In the genomic region with DNA sequence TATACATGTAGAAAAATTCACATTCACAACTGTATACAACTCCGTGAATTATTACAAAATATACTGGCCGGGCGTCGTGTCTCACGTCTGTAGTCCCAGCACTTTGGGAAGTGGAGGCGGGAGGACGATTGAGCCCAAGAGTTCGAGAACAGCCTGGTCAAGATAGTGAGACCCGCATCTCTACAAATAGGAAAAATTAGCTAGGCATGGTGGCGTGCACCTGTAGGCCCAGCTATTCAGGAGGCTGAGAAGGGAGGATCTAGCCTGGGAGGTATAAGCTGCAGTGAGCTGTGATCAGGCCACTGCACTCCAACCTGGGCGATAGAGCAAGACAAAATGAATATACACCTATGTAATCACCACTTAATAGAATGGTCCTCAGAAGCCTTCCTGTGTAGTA, we compare ENCODE assay signal across 11 cellular contexts. TPM values are rescaled to one million over a fixed set of nuclear protein-coding genes. Genes with fewer than 3 reads are reported as not detected.
DNase-seq lines count a peak whose midpoint lies in the region; ATAC-seq and TF ChIP-seq lines count a peak whose summit lies in the region.
"Had no signal": no experiment of that assay in that cellular context is flagged by ENCODE, and none has a peak within 500 bp of the region (broad histone marks: within the 10 kb centered on the region; RNA-seq: fewer than 3 reads in every experiment).

No MANE protein-coding gene starts in this region.

- CTCF ChIA-PET in activated naive CD4-positive, alpha-beta T cell treated with anti-CD3 and anti-CD28 coated beads for 36 hours (lab: Charles Lee) = interaction anchor here (0.6 to 1.2 kb wide), 2 partner anchors 16 to 96 kb away, joined by 3 read pairs; no protein-coding TSS in a partner anchor

- ATAC-seq in activated naive CD4-positive, alpha-beta T cell treated with anti-CD3 and anti-CD28 coated beads, Interleukin-2, amount 50 U/mL, for 72 hours = no peak
- ATAC-seq in stimulated activated naive B cell treated with anti-CD40 and anti-IgM and Interleukin-4, amounts not matched to agents 10 μg/mL and 1 μg/mL and 100 μg/mL, for 72 hours (replicated peaks) = no peak
- no peak for ATAC-seq in left ventricle myocardium superior

- peaks cover 25% of the 10 kb centered on the region for H3K4me1 Mint-ChIP-seq in activated naive CD4-positive, alpha-beta T cell treated with anti-CD3 and anti-CD28 coated beads for 36 hours (ENCODE audit: low read depth)
- peaks cover 10 to 11% of the 10 kb centered on the region in 2 donors for H3K4me1 Mint-ChIP-seq in stimulated activated naive B cell treated with anti-CD40 and anti-IgM and Interleukin-4, amounts not matched to agents 10 μg/mL and 1 μg/mL and 100 μg/mL, for 72 hours

- peak overlapping the region; percentile 27 for H2AFZ ChIP-seq in fibroblast of lung (ENCODE audit: low read length)

- peak overlapping the region; percentile 76 for H3K4me2 ChIP-seq in fibroblast of lung (ENCODE audit: extremely low read depth, insufficient read depth, low read length)

- H3K27ac Mint-ChIP-seq in activated naive CD4-positive, alpha-beta T cell treated with anti-CD3 and anti-CD28 coated beads for 36 hours = no peak overlapping the region
- peak overlapping the region in 1 of 2 donors; percentile 93 for H3K27ac Mint-ChIP-seq in activated naive CD4-positive, alpha-beta T cell treated with anti-CD3 and anti-CD28 coated beads, Interleukin-2, amount 50 U/mL, for 72 hours
- no peak overlapping the region for H3K27ac Mint-ChIP-seq in stimulated activated naive B cell treated with anti-CD40 and anti-IgM and Interleukin-4, amounts not matched to agents 10 μg/mL and 1 μg/mL and 100 μg/mL, for 72 hours

- no peaks in the 10 kb centered on the region for H3K27me3 ChIP-seq in fibroblast of lung (ENCODE audit: control insufficient read depth, insufficient read depth, low read length)
- H3K27me3 ChIP-seq: esophagus muscularis mucosa had no signal

- H3K9me3 ChIP-seq in SK-N-MC (ENCODE audit: low read depth, low read length) (no peaks in the 10 kb centered on the region), fibroblast of lung (ENCODE audit: control insufficient read depth, insufficient read depth, low read depth, low read length) (no peaks in the 10 kb centered on the region)
- H3K9me3 ChIP-seq: esophagus muscularis mucosa had no signal

- intact Hi-C loops in activated naive CD4-positive, alpha-beta T cell treated with anti-CD3 and anti-CD28 coated beads for 36 hours (cut with micrococcal nuclease) = loop anchor here (5.0 kb wide), 2 partner anchors 91 to 636 kb away; partner anchors contain the start of genes NUSAP1 and OIP5
- intact Hi-C loops in left ventricle myocardium superior (cut with micrococcal nuclease) = no loop called here

- H3K4me3 ChIP-seq in SK-N-MC (peak overlapping the region; percentile 93), fibroblast of lung (replicated peaks in 1 of 4; ENCODE audit: control extremely low read depth in 1 of 4, insufficient read depth in 1 of 4, low read depth in 3 of 4, low read length in 4 of 4) (peak overlapping the region; percentile 58 to 99 (median 66))

- H3K36me3 ChIP-seq in SK-N-MC (ENCODE audit: insufficient read depth, low read length) (peaks cover 19% of the 10 kb centered on the region), fibroblast of lung (ENCODE audit: control insufficient read depth, insufficient read depth, low read length) (no peaks in the 10 kb centered on the region)

- H3K27me3 Mint-ChIP-seq in activated naive CD4-positive, alpha-beta T cell treated with anti-CD3 and anti-CD28 coated beads for 36 hours (ENCODE audit: low read depth) = no peaks in the 10 kb centered on the region
- no peaks in the 10 kb centered on the region for H3K27me3 Mint-ChIP-seq in stimulated activated naive B cell treated with anti-CD40 and anti-IgM and Interleukin-4, amounts not matched to agents 10 μg/mL and 1 μg/mL and 100 μg/mL, for 72 hours

- no peak for TF ChIP-seq CTCF in fibroblast of lung (conservative IDR thresholded peaks at IDR 0.05 in 1 of 2, IDR thresholded peaks at IDR 0.05 in 1 of 2; ENCODE audit: low read depth in 1 of 2, low read length in 2 of 2)

- H4K20me1 ChIP-seq in fibroblast of lung (ENCODE audit: control insufficient read depth, extremely low read depth, insufficient read depth, low read length) = no peaks in the 10 kb centered on the region

- no peak overlapping the region for H3K27ac ChIP-seq in SK-N-MC
- peak overlapping the region; percentile 98 for H3K27ac ChIP-seq in fibroblast of lung (ENCODE audit: insufficient read depth, low read length)

- peaks cover 13% of the 10 kb centered on the region for H3K79me2 ChIP-seq in fibroblast of lung (ENCODE audit: control insufficient read depth, insufficient read depth, low read length)

- peaks cover 3% of the 10 kb centered on the region for H3K4me1 ChIP-seq in fibroblast of lung (ENCODE audit: control insufficient read depth, extremely low read depth, insufficient read depth, low read length)

- no peaks in the 10 kb centered on the region for H3K9me3 Mint-ChIP-seq in activated naive CD4-positive, alpha-beta T cell treated with anti-CD3 and anti-CD28 coated beads for 36 hours
- no peaks in the 10 kb centered on the region for H3K9me3 Mint-ChIP-seq in activated naive CD4-positive, alpha-beta T cell treated with anti-CD3 and anti-CD28 coated beads, Interleukin-2, amount 50 U/mL, for 72 hours
- H3K9me3 Mint-ChIP-seq in stimulated activated naive B cell treated with anti-CD40 and anti-IgM and Interleukin-4, amounts not matched to agents 10 μg/mL and 1 μg/mL and 100 μg/mL, for 72 hours = no peaks in the 10 kb centered on the region

- H3K9ac ChIP-seq in SK-N-MC (ENCODE audit: insufficient read length) (peak overlapping the region; percentile 95), fibroblast of lung (ENCODE audit: insufficient read depth, low read length) (no peak overlapping the region)

- peak overlapping the region; percentile 99 for H3K4me3 Mint-ChIP-seq in activated naive CD4-positive, alpha-beta T cell treated with anti-CD3 and anti-CD28 coated beads for 36 hours
- peak overlapping the region; percentile 96 for H3K4me3 Mint-ChIP-seq in stimulated activated naive B cell treated with anti-CD40 and anti-IgM and Interleukin-4, amounts not matched to agents 10 μg/mL and 1 μg/mL and 100 μg/mL, for 72 hours

- no peak for DNase-seq in activated naive CD4-positive, alpha-beta T cell treated with anti-CD3 and anti-CD28 coated beads for 36 hours
- no peak for DNase-seq in activated naive CD4-positive, alpha-beta T cell treated with anti-CD3 and anti-CD28 coated beads, Interleukin-2, amount 50 U/mL, for 72 hours (ENCODE audit: low spot score in 2 of 2)
- no peak for DNase-seq in SK-N-MC (ENCODE audit: low read depth, low spot score)
- DNase-seq in fibroblast of lung (ENCODE audit: low read depth in 2 of 2) = no peak
- no peak for DNase-seq in stimulated activated naive B cell treated with anti-CD40 and anti-IgM and Interleukin-4, amounts not matched to agents 10 μg/mL and 1 μg/mL and 100 μg/mL, for 72 hours
- no peak for DNase-seq in NCI-H2227 treated with DMSO at 0.1 percent for 48 hours (lab: John Stamatoyannopoulos, UW)
- no peak for DNase-seq in 8988T
- DNase-seq in left ventricle myocardium superior = no peak
- DNase-seq: COR-L47, NCI-H510A treated with DMSO at 0.1 percent for 48 hours had no signal

- H3K36me3 Mint-ChIP-seq in activated naive CD4-positive, alpha-beta T cell treated with anti-CD3 and anti-CD28 coated beads for 36 hours (ENCODE audit: low read depth) = peaks cover 44% of the 10 kb centered on the region
- peaks cover 36 to 63% of the 10 kb centered on the region in 2 donors for H3K36me3 Mint-ChIP-seq in activated naive CD4-positive, alpha-beta T cell treated with anti-CD3 and anti-CD28 coated beads, Interleukin-2, amount 50 U/mL, for 72 hours
- peaks cover 6 to 12% of the 10 kb centered on the region in 2 donors for H3K36me3 Mint-ChIP-seq in stimulated activated naive B cell treated with anti-CD40 and anti-IgM and Interleukin-4, amounts not matched to agents 10 μg/mL and 1 μg/mL and 100 μg/mL, for 72 hours

RNA-seq across cellular contexts. Expression of gene RAD51, which starts 1.3 kb away (rescaled TPM):
- total RNA-seq in activated naive CD4-positive, alpha-beta T cell treated with anti-CD3 and anti-CD28 coated beads for 36 hours = 10 to 100 TPM; 65.8 to 68.8 TPM
- 10 to 100 TPM; 39.5 to 79.9 TPM for total RNA-seq in activated naive CD4-positive, alpha-beta T cell treated with anti-CD3 and anti-CD28 coated beads, Interleukin-2, amount 50 U/mL, for 72 hours
- total RNA-seq in fibroblast of lung (0.77 and 1.3 TPM in 2 replicates), left ventricle myocardium superior (1.5 TPM)
- polyA plus RNA-seq in fibroblast of lung = 5.0 and 10.3 TPM in 2 replicates
- polyA plus RNA-seq in fibroblast of lung (2012) = 5.7 and 13.7 TPM in 2 replicates
- polyA minus RNA-seq in fibroblast of lung (ENCODE audit: low replicate concordance) = 6.4 and 45.6 TPM in 2 replicates

RNA-seq across cellular contexts. Expression of gene RMDN3, which starts 58.8 kb away (rescaled TPM):
- total RNA-seq in activated naive CD4-positive, alpha-beta T cell treated with anti-CD3 and anti-CD28 coated beads for 36 hours = 10 to 100 TPM; 17.8 to 19.2 TPM
- 10 to 100 TPM; 18.5 to 23.1 TPM for total RNA-seq in activated naive CD4-positive, alpha-beta T cell treated with anti-CD3 and anti-CD28 coated beads, Interleukin-2, amount 50 U/mL, for 72 hours
- total RNA-seq in fibroblast of lung = 14.1 and 16.0 TPM in 2 replicates
- 18.9 and 22.7 TPM in 2 replicates for polyA plus RNA-seq in fibroblast of lung
- polyA plus RNA-seq in fibroblast of lung (2012) = 24.9 TPM in 2 replicates
- polyA minus RNA-seq in fibroblast of lung (ENCODE audit: low replicate concordance) = 6.6 and 33.6 TPM in 2 replicates
- 17.9 TPM for total RNA-seq in left ventricle myocardium superior

Comparison
In these comparisons a context has a peak if more than half of its experiments do, and no peak if none do; other contexts are left out.
1. RNA of gene RAD51, which starts 1.3 kb away (total RNA-seq): 39.5 to 79.9 TPM in activated naive CD4-positive, alpha-beta T cell treated with anti-CD3 and anti-CD28 coated beads, Interleukin-2, amount 50 U/mL, for 72 hours and 65.8 to 68.8 TPM in activated naive CD4-positive, alpha-beta T cell treated with anti-CD3 and anti-CD28 coated beads for 36 hours; 1.5 TPM in left ventricle myocardium superior (single experiment) and 0.77 to 1.3 TPM in fibroblast of lung; every median in the first group is over 10 times any median in the second.